In genomic region chr2:215359576-215359922, GRCh38 we compare ENCODE assay signal across 16 cellular contexts. TPM values are rescaled to one million over a fixed set of nuclear protein-coding genes. Genes with fewer than 3 reads are reported as not detected.
DNase-seq lines count a peak whose midpoint lies in the region; ATAC-seq, FAIRE-seq and TF ChIP-seq lines count a peak whose summit lies in the region.
"Had no signal": no experiment of that assay in that cellular context is flagged by ENCODE, and none has a peak within 500 bp of the region (broad histone marks: within the 10 kb centered on the region; RNA-seq: fewer than 3 reads in every experiment).

No MANE protein-coding gene starts in this region.

- no peak overlapping the region for H3K4me3 Mint-ChIP-seq in GM23338
- peak overlapping the region; percentile 18 for H3K4me3 Mint-ChIP-seq in astrocyte (ENCODE audit: unreplicated experiment)
- no peak overlapping the region for H3K4me3 Mint-ChIP-seq in Caco-2 (ENCODE audit: unreplicated experiment)
- H3K4me3 Mint-ChIP-seq: CD4-positive, CD25-positive, alpha-beta regulatory T cell; IgD-negative memory B cell had no signal

- CTCF ChIA-PET in Caco-2 (lab: Charles Lee): interaction anchor here (1.1 kb wide), 1 partner anchor 572 kb away, joined by 3 read pairs; no protein-coding TSS in a partner anchor

- 0 out of 2 replicates have a peak, but pooled peaks cover 5% of the 10 kb centered on the region for H3F3A ChIP-seq in GM23338 (replicated peaks; ENCODE audit: low read depth)

- intact Hi-C loops in Caco-2 (cut with micrococcal nuclease; ENCODE audit: unreplicated experiment): no loop called here

- no peak overlapping the region for H2BK12ac ChIP-seq in mesenchymal stem cell (ENCODE audit: low read length in 2 of 2)

- H2BK15ac ChIP-seq in mesenchymal stem cell (ENCODE audit: low read depth, poor library complexity, severe bottlenecking): no peak overlapping the region

- no peaks in the 10 kb centered on the region for H3K4me1 ChIP-seq in GM23338 (ENCODE audit: insufficient read depth)
- H3K4me1 ChIP-seq in astrocyte (ENCODE audit: insufficient read depth, low read length): no peaks in the 10 kb centered on the region
- peaks cover 4% of the 10 kb centered on the region for H3K4me1 ChIP-seq in mesenchymal stem cell (ENCODE audit: control insufficient read depth, insufficient read depth, low read depth, low read length)
- no peaks in the 10 kb centered on the region for H3K4me1 ChIP-seq in Caco-2
- H3K4me1 ChIP-seq: A549; BLaER1 treated with 17β-estradiol and CSF1 and Interleukin-3, amounts not matched to agents 10 nM and 100 nM had no signal

- no peak overlapping the region for H4K91ac ChIP-seq in mesenchymal stem cell (ENCODE audit: low read length)

- no peak overlapping the region for H3K4me3 ChIP-seq in GM23338
- H3K4me3 ChIP-seq in astrocyte (ENCODE audit: insufficient read depth, low read depth, low read length): no peak overlapping the region
- H3K4me3 ChIP-seq in mesenchymal stem cell (ENCODE audit: insufficient read depth in 1 of 2, low read depth in 1 of 2, low read length in 2 of 2): no peak overlapping the region
- H3K4me3 ChIP-seq in Caco-2 (ENCODE audit: low read depth, low read length): no peak overlapping the region
- H3K4me3 ChIP-seq: A549; BLaER1 treated with 17β-estradiol and CSF1 and Interleukin-3, amounts not matched to agents 10 nM and 100 nM had no signal

- H3K9ac ChIP-seq in astrocyte (ENCODE audit: low read length) (no peak overlapping the region), mesenchymal stem cell (ENCODE audit: low read length) (peak overlapping the region; percentile 54)
- H3K9ac ChIP-seq: BLaER1 treated with 17β-estradiol and CSF1 and Interleukin-3, amounts not matched to agents 10 nM and 100 nM had no signal

- no peak for ATAC-seq in GM23338
- ATAC-seq: A549 had no signal

- WGBS in mesenchymal stem cell: no CpG with 5 or more reads among the region's 1 CpG

- H3K18ac ChIP-seq in mesenchymal stem cell (ENCODE audit: low read depth in 1 of 2, low read length in 2 of 2): no peak overlapping the region

- H3K9me3 Mint-ChIP-seq in GM23338: no peaks in the 10 kb centered on the region
- no peaks in the 10 kb centered on the region for H3K9me3 Mint-ChIP-seq in astrocyte (ENCODE audit: unreplicated experiment)
- H3K9me3 Mint-ChIP-seq in Caco-2 (ENCODE audit: unreplicated experiment): no peaks in the 10 kb centered on the region
- H3K9me3 Mint-ChIP-seq: CD4-positive, CD25-positive, alpha-beta regulatory T cell; IgD-negative memory B cell had no signal

- H3K4ac ChIP-seq in mesenchymal stem cell (ENCODE audit: low read depth in 1 of 2, low read length in 2 of 2): no peak overlapping the region

- no peak overlapping the region for H3K14ac ChIP-seq in mesenchymal stem cell (ENCODE audit: low read length in 2 of 2)

- H3K4me2 ChIP-seq in GM23338 (no peak overlapping the region), astrocyte (ENCODE audit: low read length) (no peak overlapping the region), mesenchymal stem cell (ENCODE audit: low read length, poor library complexity, severe bottlenecking) (no peak overlapping the region)
- H3K4me2 ChIP-seq: A549; BLaER1 treated with 17β-estradiol and CSF1 and Interleukin-3, amounts not matched to agents 10 nM and 100 nM had no signal

- POLR2A ChIA-PET in Caco-2 (lab: Charles Lee): interaction anchor here (0.7 kb wide), 1 partner anchor 570 kb away, joined by 5 read pairs; no protein-coding TSS in a partner anchor

- no peak for FAIRE-seq in astrocyte (lab: Jason Lieb, UNC)
- FAIRE-seq: A549 had no signal

- H3K79me2 ChIP-seq in GM23338 (replicated peaks; ENCODE audit: insufficient read depth): no peaks in the 10 kb centered on the region
- H3K79me2 ChIP-seq in astrocyte (ENCODE audit: insufficient read depth, low read length): no peaks in the 10 kb centered on the region

- TF ChIP-seq CTCF in GM23338 (conservative IDR thresholded peaks at IDR 0.05; ENCODE audit: low read depth in 2 of 2) (no peak), astrocyte (IDR thresholded peaks at IDR 0.05; ENCODE audit: insufficient read depth, low read depth, low read length) (no peak), Caco-2 (IDR thresholded peaks at IDR 0.05; ENCODE audit: insufficient read depth in 1 of 2, low read depth in 1 of 2, low read length in 1 of 2, severe bottlenecking in 1 of 2, unreplicated experiment in 1 of 2) (no peak)

- H2BK5ac ChIP-seq in mesenchymal stem cell (ENCODE audit: low read depth, low read length, poor library complexity, severe bottlenecking): no peak overlapping the region

- H2AK5ac ChIP-seq in mesenchymal stem cell (ENCODE audit: low read length, severe bottlenecking): no peak overlapping the region

- no peaks in the 10 kb centered on the region for H3K27me3 ChIP-seq in GM23338 (ENCODE audit: insufficient read depth)
- H3K27me3 ChIP-seq in astrocyte (ENCODE audit: insufficient read depth, low read length): no peaks in the 10 kb centered on the region
- H3K27me3 ChIP-seq in mesenchymal stem cell (ENCODE audit: control insufficient read depth in 1 of 2, insufficient read depth in 1 of 2, low read length in 2 of 2): no peaks in the 10 kb centered on the region
- H3K27me3 ChIP-seq in Caco-2 (replicated peaks; ENCODE audit: control insufficient read depth, insufficient read depth, low read length): no peaks in the 10 kb centered on the region
- H3K27me3 ChIP-seq: BLaER1 treated with 17β-estradiol and CSF1 and Interleukin-3, amounts not matched to agents 10 nM and 100 nM had no signal

- no peaks in the 10 kb centered on the region for H3K79me1 ChIP-seq in mesenchymal stem cell (replicated peaks; ENCODE audit: low read length, poor library complexity, severe bottlenecking)

- H3K36me3 Mint-ChIP-seq in GM23338 (ENCODE audit: low read depth) (peaks cover 30% of the 10 kb centered on the region), astrocyte (ENCODE audit: low read depth, unreplicated experiment) (peaks cover 22% of the 10 kb centered on the region), Caco-2 (ENCODE audit: insufficient read depth, unreplicated experiment) (peaks cover 98% of the 10 kb centered on the region)

- H2BK120ac ChIP-seq in mesenchymal stem cell (ENCODE audit: low read depth, low read length): no peak overlapping the region

- H2AFZ ChIP-seq in GM23338 (no peak overlapping the region), astrocyte (ENCODE audit: low read depth, low read length) (no peak overlapping the region), mesenchymal stem cell (ENCODE audit: low read depth, low read length) (no peak overlapping the region)

- no TSS peak for BruUV-seq in Caco-2 (replicated peaks; lab: Mats Ljungman, UMichigan)

- no peaks in the 10 kb centered on the region for H3K9me2 ChIP-seq in GM23338 (ENCODE audit: insufficient read depth)

- H3K4me1 Mint-ChIP-seq in GM23338 (peaks cover 13% of the 10 kb centered on the region), astrocyte (ENCODE audit: low read depth, unreplicated experiment) (peaks cover 18% of the 10 kb centered on the region), Caco-2 (ENCODE audit: low read depth, unreplicated experiment) (peaks cover 18% of the 10 kb centered on the region)
- H3K4me1 Mint-ChIP-seq: CD4-positive, CD25-positive, alpha-beta regulatory T cell; IgD-negative memory B cell had no signal

- DNase-seq in GM23338 (ENCODE audit: low spot score): no peak
- DNase-seq in astrocyte (ENCODE audit: low read depth): no peak
- no peak for DNase-seq in mesenchymal stem cell
- DNase-seq in Caco-2: no peak
- no peak for DNase-seq in HuH-7.5 (ENCODE audit: low spot score)
- DNase-seq in superior temporal gyrus (ENCODE audit: extremely low spot score): no peak
- DNase-seq in AG08396 (ENCODE audit: low spot score): no peak
- DNase-seq: Calu3; CD4-positive, CD25-positive, alpha-beta regulatory T cell; DMS 273 treated with DMSO at 0.1 percent for 48 hours; H7; KG1 had no signal

- H4K20me1 ChIP-seq in GM23338 (replicated peaks; ENCODE audit: insufficient read depth) (no peaks in the 10 kb centered on the region; the same call in 1 of the 2 replicates), astrocyte (ENCODE audit: insufficient read depth, low read length) (peaks cover 77% of the 10 kb centered on the region)

- H3K9me3 ChIP-seq in astrocyte (ENCODE audit: insufficient read depth, low read depth, low read length) (no peaks in the 10 kb centered on the region), mesenchymal stem cell (ENCODE audit: control insufficient read depth, low read length) (no peaks in the 10 kb centered on the region), Caco-2 (no peaks in the 10 kb centered on the region)
- H3K9me3 ChIP-seq: A549; BLaER1 treated with 17β-estradiol and CSF1 and Interleukin-3, amounts not matched to agents 10 nM and 100 nM had no signal

- H3K23ac ChIP-seq in mesenchymal stem cell (ENCODE audit: low read length in 2 of 2): no peak overlapping the region

- H3K27ac Mint-ChIP-seq in GM23338 (0 out of 2 replicates have a peak overlapping the region, but pooled peaks have one; percentile 23), astrocyte (ENCODE audit: unreplicated experiment) (peak overlapping the region; percentile 82), Caco-2 (ENCODE audit: unreplicated experiment) (no peak overlapping the region)
- H3K27ac Mint-ChIP-seq: CD4-positive, CD25-positive, alpha-beta regulatory T cell; IgD-negative memory B cell had no signal

- no peak overlapping the region for H4K8ac ChIP-seq in mesenchymal stem cell (ENCODE audit: low read length)

- H3K27me3 Mint-ChIP-seq in GM23338 (ENCODE audit: insufficient read depth, low read depth, poor library complexity): no peaks in the 10 kb centered on the region
- no peaks in the 10 kb centered on the region for H3K27me3 Mint-ChIP-seq in astrocyte (ENCODE audit: low read depth, unreplicated experiment)
- no peaks in the 10 kb centered on the region for H3K27me3 Mint-ChIP-seq in Caco-2 (ENCODE audit: insufficient read depth, unreplicated experiment)
- H3K27me3 Mint-ChIP-seq: CD4-positive, CD25-positive, alpha-beta regulatory T cell; IgD-negative memory B cell had no signal

- H3K27ac ChIP-seq in GM23338 (ENCODE audit: low read depth) (0 out of 2 replicates have a peak overlapping the region, but pooled peaks have one; percentile 24), astrocyte (ENCODE audit: low read depth, low read length) (no peak overlapping the region), mesenchymal stem cell (ENCODE audit: low read length, poor library complexity, severe bottlenecking) (peak overlapping the region; percentile 15)
- H3K27ac ChIP-seq: A549; BLaER1 treated with 17β-estradiol and CSF1 and Interleukin-3, amounts not matched to agents 10 nM and 100 nM; HL-60 had no signal

- peaks cover 29% of the 10 kb centered on the region; the same call in 1 of the 2 replicates for H3K36me3 ChIP-seq in GM23338 (ENCODE audit: insufficient read depth)
- peaks cover 56% of the 10 kb centered on the region for H3K36me3 ChIP-seq in astrocyte (ENCODE audit: insufficient read depth, low read length)
- peaks cover 29 to 60% of the 10 kb centered on the region in 2 experiments for H3K36me3 ChIP-seq in mesenchymal stem cell (ENCODE audit: control insufficient read depth in 1 of 2, insufficient read depth in 2 of 2, low read depth in 1 of 2, low read length in 2 of 2)
- H3K36me3 ChIP-seq in Caco-2 (ENCODE audit: control insufficient read depth, insufficient read depth, low read length): peaks cover 5% of the 10 kb centered on the region

RNA-seq across cellular contexts. Expression of gene ATIC, which starts 47.7 kb away (rescaled TPM):
- 118 and 141 TPM in 2 replicates for total RNA-seq in GM23338 (2014; rRNA removed; shearing (Covaris generic))
- polyA plus RNA-seq in GM23338 (2016; fragmentation: Nextera tagmentation; extraction: Ambion mirVana): 182 and 185 TPM in 2 replicates
- total RNA-seq in astrocyte (59.9 and 61.1 TPM in 2 replicates), Caco-2 (2022) (318 and 325 TPM in 2 replicates)
- polyA plus RNA-seq in mesenchymal stem cell (2013, experiment 1 of 2): 182 TPM
- polyA plus RNA-seq in mesenchymal stem cell (2013, experiment 2 of 2): 193 TPM
